In the genomic region with DNA sequence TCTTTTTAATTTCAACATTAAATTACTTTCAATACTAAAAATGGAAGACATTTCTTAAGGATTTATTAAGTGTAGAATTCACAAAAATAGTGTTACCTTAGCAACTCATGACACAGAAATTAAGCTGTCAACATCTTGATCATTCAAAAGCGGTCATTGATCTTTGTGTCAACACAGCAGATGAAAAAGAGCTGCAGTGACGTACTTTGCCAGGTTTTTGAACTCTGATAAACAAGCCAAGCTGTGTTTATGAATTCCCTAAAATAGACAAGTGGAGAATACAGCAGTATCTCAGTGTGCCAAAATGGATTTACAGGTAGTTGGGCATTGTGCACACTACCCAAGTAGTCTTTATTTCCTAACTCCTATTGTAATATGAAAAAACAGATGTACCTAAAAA, we compare ENCODE assay signal across 23 cellular contexts.
"Had no signal": no experiment of that assay in that cellular context is flagged by ENCODE, and none has a peak within 500 bp of the region (broad histone marks: within the 10 kb centered on the region; RNA-seq: fewer than 3 reads in every experiment).

No MANE protein-coding gene starts in this region.

- H3K36me3 Mint-ChIP-seq: immature natural killer cell; stimulated activated memory B cell treated with anti-CD40 and anti-IgM and Interleukin-4, amounts not matched to agents 10 μg/mL and 1 μg/mL and 100 μg/mL, for 72 hours had no signal

- ATAC-seq: foreskin keratinocyte; psoas muscle; sciatic nerve; stimulated activated memory B cell treated with anti-CD40 and anti-IgM and Interleukin-4, amounts not matched to agents 10 μg/mL and 1 μg/mL and 100 μg/mL, for 72 hours had no signal

- H3K9me3 Mint-ChIP-seq: endodermal cell, nephron had no signal

- H3K9me3 ChIP-seq: left ventricle myocardium inferior, neutrophil, psoas muscle, spleen, tibial artery, upper lobe of left lung, uterus had no signal

- DNase-seq: effector CD4-positive, alpha-beta T cell; endodermal cell; erythroblast; foreskin keratinocyte; immature natural killer cell; left ventricle myocardium inferior; mesenchymal stem cell; midbrain; psoas muscle; retina; spleen; stimulated activated CD4-positive, alpha-beta T cell treated with anti-CD3 and anti-CD28 coated beads, Interleukin-15, amount 100 ng/mL, for 24 hours; stimulated activated CD4-positive, alpha-beta T cell treated with anti-CD3 and anti-CD28 coated beads, Interleukin-1b, Interleukin-23, amount 100 ng/mL, for 48 hours; stimulated activated CD4-positive, alpha-beta T cell treated with anti-CD3 and anti-CD28 coated beads, Interleukin-4, amount 100 ng/mL, for 24 hours; tibial artery; upper lobe of left lung; uterus had no signal

- H3K27me3 ChIP-seq: foreskin keratinocyte, neutrophil, spleen, tibial artery, upper lobe of left lung, uterus had no signal

- H3K27me3 Mint-ChIP-seq: stimulated activated memory B cell treated with anti-CD40 and anti-IgM and Interleukin-4, amounts not matched to agents 10 μg/mL and 1 μg/mL and 100 μg/mL, for 72 hours; stimulated activated naive CD8-positive, alpha-beta T cell treated with anti-CD3 and anti-CD28 coated beads, Interleukin-15, Interleukin-2, amounts not matched to agents 100 ng/mL and 50 ng/mL, for 24 hours had no signal

- H3K27ac ChIP-seq: foreskin keratinocyte, left ventricle myocardium inferior, neutrophil, psoas muscle, spleen, tibial artery, upper lobe of left lung, uterus had no signal

- H3K4me1 Mint-ChIP-seq: endodermal cell; immature natural killer cell; stimulated activated memory B cell treated with anti-CD40 and anti-IgM and Interleukin-4, amounts not matched to agents 10 μg/mL and 1 μg/mL and 100 μg/mL, for 72 hours had no signal

- H3K4me3 ChIP-seq: left ventricle myocardium inferior, lung, psoas muscle, spleen, tibial artery, upper lobe of left lung, uterus had no signal

- H3K4me1 ChIP-seq: foreskin keratinocyte, left ventricle myocardium inferior, psoas muscle, spleen, tibial artery, upper lobe of left lung, uterus had no signal

- H3K36me3 ChIP-seq: left ventricle myocardium inferior, neutrophil, spleen, tibial artery, upper lobe of left lung, uterus had no signal

- H3K4me3 Mint-ChIP-seq: endodermal cell; immature natural killer cell; nephron; stimulated activated memory B cell treated with anti-CD40 and anti-IgM and Interleukin-4, amounts not matched to agents 10 μg/mL and 1 μg/mL and 100 μg/mL, for 72 hours; stimulated activated naive CD8-positive, alpha-beta T cell treated with anti-CD3 and anti-CD28 coated beads, Interleukin-15, Interleukin-2, amounts not matched to agents 100 ng/mL and 50 ng/mL, for 24 hours had no signal

- H3K27ac Mint-ChIP-seq: endodermal cell; immature natural killer cell; nephron; stimulated activated memory B cell treated with anti-CD40 and anti-IgM and Interleukin-4, amounts not matched to agents 10 μg/mL and 1 μg/mL and 100 μg/mL, for 72 hours; stimulated activated naive CD8-positive, alpha-beta T cell treated with anti-CD3 and anti-CD28 coated beads, Interleukin-15, Interleukin-2, amounts not matched to agents 100 ng/mL and 50 ng/mL, for 24 hours had no signal
